Comparison of ENCODE assay signal across 12 cellular contexts in genomic region chr3:172530566-172530965, GRCh38.
DNase-seq lines count a peak whose midpoint lies in the region; ATAC-seq and TF ChIP-seq lines count a peak whose summit lies in the region.
"Had no signal": no experiment of that assay in that cellular context is flagged by ENCODE, and none has a peak within 500 bp of the region (broad histone marks: within the 10 kb centered on the region; RNA-seq: fewer than 3 reads in every experiment).

No MANE protein-coding gene starts in this region.

- CTCF ChIA-PET in activated naive CD4-positive, alpha-beta T cell treated with anti-CD3 and anti-CD28 coated beads, Interleukin-2, amount 10 ng/mL, durations not matched to agents 7 days and 5 days (lab: Charles Lee), result interaction anchor here (0.8 to 4.0 kb wide), 15 partner anchors 10 to 189 kb away, joined by 3 to 77 read pairs (median 3); no protein-coding TSS in a partner anchor

- DNase-seq in activated naive CD4-positive, alpha-beta T cell treated with anti-CD3 and anti-CD28 coated beads, Interleukin-2, amount 10 ng/mL, durations not matched to agents 7 days and 5 days, result peak; percentile 38
- no peak for DNase-seq in activated naive CD4-positive, alpha-beta T cell treated with Interleukin-2 at 50 U/mL for 16 hours
- DNase-seq in NOMO-1 treated with DMSO at 0.1 percent for 48 hours (lab: John Stamatoyannopoulos, UW; ENCODE audit: unreplicated experiment), result peak; percentile 94
- DNase-seq in choroid plexus epithelial cell (ENCODE audit: low read depth), result peak; percentile 49
- peak in 1 of 2 donors; percentile 53 for DNase-seq in stimulated activated naive CD8-positive, alpha-beta T cell treated with anti-CD3 and anti-CD28 coated beads, Interleukin-15, amount 100 ng/mL, for 72 hours
- no peak for DNase-seq in iPS-NIHi11 (ENCODE audit: low spot score)
- no peak for DNase-seq in AG08395 (ENCODE audit: low spot score)
- no peak for DNase-seq in activated CD4-positive, CD25-positive, alpha-beta regulatory T cell treated with anti-CD3 and anti-CD28 coated beads, Interleukin-2, amount 50 U/mL, for 72 hours
- DNase-seq: activated CD4-positive, alpha-beta T cell treated with anti-CD3 and anti-CD28 coated beads, Interleukin-2, amount 50 U/mL, for 1 hour; cerebellar nuclear complex; hypothalamus; naive B cell had no signal

- peak overlapping the region; percentile 81 for H3K27ac Mint-ChIP-seq in activated naive CD4-positive, alpha-beta T cell treated with anti-CD3 and anti-CD28 coated beads, Interleukin-2, amount 10 ng/mL, durations not matched to agents 7 days and 5 days
- H3K27ac Mint-ChIP-seq in stimulated activated naive CD8-positive, alpha-beta T cell treated with anti-CD3 and anti-CD28 coated beads, Interleukin-15, amount 100 ng/mL, for 72 hours, result peak overlapping the region; percentile 85 to 87

- H3K27me3 Mint-ChIP-seq in activated naive CD4-positive, alpha-beta T cell treated with anti-CD3 and anti-CD28 coated beads, Interleukin-2, amount 10 ng/mL, durations not matched to agents 7 days and 5 days, result no peaks in the 10 kb centered on the region
- H3K27me3 Mint-ChIP-seq in stimulated activated naive CD8-positive, alpha-beta T cell treated with anti-CD3 and anti-CD28 coated beads, Interleukin-15, amount 100 ng/mL, for 72 hours, result no peaks in the 10 kb centered on the region
- H3K27me3 Mint-ChIP-seq: naive B cell had no signal

- H3K9me3 Mint-ChIP-seq in activated naive CD4-positive, alpha-beta T cell treated with anti-CD3 and anti-CD28 coated beads, Interleukin-2, amount 10 ng/mL, durations not matched to agents 7 days and 5 days, result peaks cover 1% of the 10 kb centered on the region
- H3K9me3 Mint-ChIP-seq in stimulated activated naive CD8-positive, alpha-beta T cell treated with anti-CD3 and anti-CD28 coated beads, Interleukin-15, amount 100 ng/mL, for 72 hours, result peaks cover 0 to 7% of the 10 kb centered on the region in 2 donors
- H3K9me3 Mint-ChIP-seq: naive B cell had no signal

- H3K36me3 Mint-ChIP-seq in activated naive CD4-positive, alpha-beta T cell treated with anti-CD3 and anti-CD28 coated beads, Interleukin-2, amount 10 ng/mL, durations not matched to agents 7 days and 5 days, result no peaks in the 10 kb centered on the region
- H3K36me3 Mint-ChIP-seq: naive B cell had no signal

- ATAC-seq in stimulated activated naive CD8-positive, alpha-beta T cell treated with anti-CD3 and anti-CD28 coated beads, Interleukin-15, amount 100 ng/mL, for 72 hours, result peak; percentile 86

- H3K4me3 ChIP-seq in choroid plexus epithelial cell (ENCODE audit: low read depth, low read length), result no peak overlapping the region

- no peak overlapping the region for H3K4me3 Mint-ChIP-seq in activated naive CD4-positive, alpha-beta T cell treated with anti-CD3 and anti-CD28 coated beads, Interleukin-2, amount 10 ng/mL, durations not matched to agents 7 days and 5 days
- H3K4me3 Mint-ChIP-seq in stimulated activated naive CD8-positive, alpha-beta T cell treated with anti-CD3 and anti-CD28 coated beads, Interleukin-15, amount 100 ng/mL, for 72 hours, result peak overlapping the region; percentile 48 to 52
- H3K4me3 Mint-ChIP-seq: naive B cell had no signal

- no peak for TF ChIP-seq CTCF in choroid plexus epithelial cell (conservative IDR thresholded peaks at IDR 0.05; ENCODE audit: low read depth, low read length)

- peaks cover 52% of the 10 kb centered on the region for H3K4me1 Mint-ChIP-seq in activated naive CD4-positive, alpha-beta T cell treated with anti-CD3 and anti-CD28 coated beads, Interleukin-2, amount 10 ng/mL, durations not matched to agents 7 days and 5 days
- H3K4me1 Mint-ChIP-seq in stimulated activated naive CD8-positive, alpha-beta T cell treated with anti-CD3 and anti-CD28 coated beads, Interleukin-15, amount 100 ng/mL, for 72 hours, result peaks cover 40% of the 10 kb centered on the region
- H3K4me1 Mint-ChIP-seq: naive B cell had no signal

Comparison
In these comparisons a context has a peak if more than half of its experiments do, and no peak if none do; other contexts are left out.
1. DNase-seq: peak in activated naive CD4-positive, alpha-beta T cell treated with anti-CD3 and anti-CD28 coated beads, Interleukin-2, amount 10 ng/mL, durations not matched to agents 7 days and 5 days (single experiment), NOMO-1 treated with DMSO at 0.1 percent for 48 hours (single experiment) and choroid plexus epithelial cell (single experiment); none in activated naive CD4-positive, alpha-beta T cell treated with Interleukin-2 at 50 U/mL for 16 hours (single experiment), iPS-NIHi11 (single experiment), AG08395 (single experiment) and activated CD4-positive, CD25-positive, alpha-beta regulatory T cell treated with anti-CD3 and anti-CD28 coated beads, Interleukin-2, amount 50 U/mL, for 72 hours (single experiment).